8 cellular contexts compared by ENCODE assay signal in the genomic region with DNA sequence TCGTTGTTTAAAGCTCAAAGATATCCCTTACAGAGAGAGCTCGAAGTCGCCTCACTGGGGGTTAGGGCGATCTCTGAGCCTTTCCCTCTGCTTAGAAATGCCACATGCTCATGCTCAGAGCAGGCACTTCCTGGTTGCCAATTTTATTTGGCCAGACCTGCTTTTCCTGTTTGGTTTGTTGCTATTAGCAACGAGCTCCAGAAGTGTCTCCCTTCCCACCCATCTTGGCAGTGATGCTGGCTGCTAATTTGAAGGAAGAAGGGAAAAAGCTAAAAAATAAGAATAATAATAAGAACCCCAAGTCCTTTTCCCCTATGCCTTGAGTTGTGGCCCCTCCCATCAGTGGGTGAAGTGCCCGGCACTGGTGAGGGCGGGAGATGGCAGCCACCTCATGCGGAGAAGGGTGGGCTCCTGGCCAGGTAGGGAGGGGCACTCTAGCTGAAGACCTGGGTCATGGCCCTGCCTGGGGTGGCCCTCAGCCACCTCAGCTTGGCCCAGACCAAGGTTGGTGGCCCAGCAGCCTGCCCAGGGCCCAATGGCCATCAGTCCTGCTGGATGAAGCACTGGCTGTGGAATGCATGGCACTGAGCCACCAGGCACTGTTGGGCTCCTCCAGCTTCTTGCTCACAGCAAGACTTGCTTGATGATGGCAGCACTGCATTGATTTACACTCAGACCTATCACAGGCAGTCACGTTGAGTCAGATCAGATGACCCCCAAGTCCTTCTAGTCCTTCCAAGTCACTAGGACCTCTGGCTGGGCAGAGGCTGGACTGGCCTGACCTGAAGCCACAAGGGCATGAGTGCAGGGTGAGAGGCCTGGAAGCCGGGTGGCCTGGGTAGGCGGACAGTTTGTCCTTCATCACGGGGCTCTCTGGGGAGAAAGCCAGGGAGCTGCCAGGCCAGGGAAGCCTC.
A peak's percentile ranks its signal among the peaks of the same experiment; 100 is the strongest.
DNase-seq lines count a peak whose midpoint lies in the region; ATAC-seq lines count a peak whose summit lies in the region.

No MANE protein-coding gene starts in this region.

- H3K4me2 ChIP-seq in BLaER1: peak overlapping the region; percentile 74

- peaks cover 11% of the 10 kb centered on the region for H3K9me3 ChIP-seq in BLaER1
- no peaks in the 10 kb centered on the region for H3K9me3 ChIP-seq in KOPT-K1 (ENCODE audit: insufficient read depth, low read length, poor library complexity, severe bottlenecking)
- H3K9me3 ChIP-seq in right cardiac atrium (ENCODE audit: control insufficient read depth, low read length): no peaks in the 10 kb centered on the region

- H3K27me3 ChIP-seq in BLaER1 (no peaks in the 10 kb centered on the region), right cardiac atrium (ENCODE audit: control insufficient read depth, insufficient read depth) (no peaks in the 10 kb centered on the region)

- H3K27ac ChIP-seq in BLaER1: peak overlapping the region; percentile 71
- H3K27ac ChIP-seq in KOPT-K1 (ENCODE audit: low read depth, low read length, poor library complexity, severe bottlenecking): peak overlapping the region; percentile 39
- H3K27ac ChIP-seq in right cardiac atrium (ENCODE audit: low read length): peak overlapping the region; percentile 79

- WGBS in right cardiac atrium: 33% methylated on average over 12 of the region's 12 CpGs

- H3K4me1 ChIP-seq in BLaER1 (peaks cover 40% of the 10 kb centered on the region), right cardiac atrium (ENCODE audit: control insufficient read depth, insufficient read depth, low read length) (peaks cover 13% of the 10 kb centered on the region)

- peak; percentile 88 for ATAC-seq in right cardiac atrium
- no peak for ATAC-seq in HG02623 (IDR thresholded peaks at IDR 0.05; ENCODE audit: unreplicated experiment)

- H3K9ac ChIP-seq in BLaER1: 0 out of 2 replicates have a peak overlapping the region, but pooled peaks have one; percentile 8

- intact Hi-C loops in right cardiac atrium (cut with DNase I): loop anchor here in 2 of 4 donors (10.0 kb wide), 1 partner anchor 76 kb away; a partner anchor contains a TSS

- H3K4me3 ChIP-seq in BLaER1 (no peak overlapping the region), right cardiac atrium (ENCODE audit: low read length) (no peak overlapping the region), skeletal muscle cell (ENCODE audit: low read depth, low read length) (no peak overlapping the region)

- 0 out of 2 replicates have a peak, but pooled peaks cover 9% of the 10 kb centered on the region for H3K36me3 ChIP-seq in BLaER1
- peaks cover 49% of the 10 kb centered on the region for H3K36me3 ChIP-seq in KOPT-K1 (ENCODE audit: insufficient read depth, low read length)

- no peaks in the 10 kb centered on the region for H4K20me1 ChIP-seq in BLaER1

- DNase-seq in amniotic stem cell (lab: John Stamatoyannopoulos, UW): peak; percentile 52
- peak; percentile 92 to 95 (median 94) for DNase-seq in right cardiac atrium
- DNase-seq in skeletal muscle cell (ENCODE audit: low read depth): peak; percentile 68
- no peak for DNase-seq in activated T-cell treated with anti-CD3 and anti-CD28 coated beads for 4 hours
- no peak for DNase-seq in NK-92 (lab: John Stamatoyannopoulos, UW; ENCODE audit: unreplicated experiment)

Comparison
In these comparisons a context has a peak if more than half of its experiments do, and no peak if none do; other contexts are left out.
1. DNase-seq: peak in amniotic stem cell (single experiment), right cardiac atrium (3 of 3) and skeletal muscle cell (single experiment); none in activated T-cell treated with anti-CD3 and anti-CD28 coated beads for 4 hours (single experiment) and NK-92 (single experiment).
2. Peak in every context shown above with its lines, with median percentiles within 50 percentile points of each other: H3K27ac ChIP-seq.